Comparison of ENCODE assay signal across 16 cellular contexts in the genomic region with DNA sequence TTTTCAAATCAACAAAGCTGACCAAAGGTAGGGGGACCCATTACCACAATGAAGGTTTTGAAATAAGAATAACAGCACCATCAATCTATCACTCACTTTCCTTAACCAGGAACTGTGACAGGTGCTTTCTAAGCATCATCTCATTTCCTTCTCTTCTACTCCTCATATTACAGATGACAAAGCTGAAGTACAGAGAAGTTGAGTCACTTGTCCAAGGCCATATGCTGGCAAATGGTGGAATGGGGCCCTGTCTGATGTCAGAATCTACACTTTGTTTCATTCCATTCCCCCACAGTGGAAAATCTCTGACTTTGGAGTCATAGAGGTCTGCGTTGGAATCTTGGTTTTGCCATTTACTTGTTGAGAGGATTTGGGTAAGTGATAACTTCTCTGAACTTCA.
DNase-seq lines count a peak whose midpoint lies in the region; ATAC-seq and TF ChIP-seq lines count a peak whose summit lies in the region.
"Had no signal": no experiment of that assay in that cellular context is flagged by ENCODE, and none has a peak within 500 bp of the region (broad histone marks: within the 10 kb centered on the region; RNA-seq: fewer than 3 reads in every experiment).

No MANE protein-coding gene starts in this region.

- no peak overlapping the region for H3K9ac ChIP-seq in GM23248

- H3K4me2 ChIP-seq in GM23248 (ENCODE audit: unreplicated experiment) = no peak overlapping the region
- H3K4me2 ChIP-seq: A549 had no signal

- no peaks in the 10 kb centered on the region for H3K9me3 Mint-ChIP-seq in activated CD8-positive, alpha-beta memory T cell treated with anti-CD3 and anti-CD28 coated beads, Interleukin-2, amount 10 ng/mL, durations not matched to agents 7 days and 5 days (ENCODE audit: low read depth)
- H3K9me3 Mint-ChIP-seq: CD8-positive, alpha-beta T cell; IgD-negative memory B cell had no signal

- peak; percentile 15 for DNase-seq in AG10803 (ENCODE audit: low read depth)
- peak; percentile 58 for DNase-seq in GM23248
- DNase-seq in RPMI7951 (ENCODE audit: low read depth) = peak; percentile 43
- peak; percentile 9 for DNase-seq in myocyte (ENCODE audit: low read depth)
- no peak for DNase-seq in activated CD8-positive, alpha-beta memory T cell treated with anti-CD3 and anti-CD28 coated beads, Interleukin-2, amount 10 ng/mL, durations not matched to agents 7 days and 5 days
- no peak for DNase-seq in HK-2 (ENCODE audit: unreplicated experiment)
- no peak for DNase-seq in SJCRH30
- DNase-seq: CD8-positive, alpha-beta T cell; COR-L47; DMS153; KG1 had no signal

- no peaks in the 10 kb centered on the region for H4K20me1 ChIP-seq in GM23248 (ENCODE audit: insufficient read depth)

- CTCF ChIA-PET in activated CD8-positive, alpha-beta memory T cell treated with anti-CD3 and anti-CD28 coated beads, Interleukin-2, amount 10 ng/mL, durations not matched to agents 7 days and 5 days (lab: Charles Lee) = no interaction called here

- in situ Hi-C loops in GM23248 (cut with MboI) = no loop called here

- no peaks in the 10 kb centered on the region for H3F3A ChIP-seq in GM23248 (ENCODE audit: insufficient read depth)

- H3K27ac Mint-ChIP-seq in activated CD8-positive, alpha-beta memory T cell treated with anti-CD3 and anti-CD28 coated beads, Interleukin-2, amount 10 ng/mL, durations not matched to agents 7 days and 5 days = no peak overlapping the region
- H3K27ac Mint-ChIP-seq: CD14-positive monocyte; CD8-positive, alpha-beta T cell; IgD-negative memory B cell had no signal

- H3K27ac ChIP-seq in GM23248 (no peak overlapping the region), SJCRH30 (no peak overlapping the region)
- H3K27ac ChIP-seq: A549 had no signal

- H3K4me1 Mint-ChIP-seq in activated CD8-positive, alpha-beta memory T cell treated with anti-CD3 and anti-CD28 coated beads, Interleukin-2, amount 10 ng/mL, durations not matched to agents 7 days and 5 days = no peaks in the 10 kb centered on the region

- H3K9me3 ChIP-seq in GM23248 (ENCODE audit: low read depth) (no peaks in the 10 kb centered on the region), SJCRH30 (replicated peaks) (no peaks in the 10 kb centered on the region)
- H3K9me3 ChIP-seq: A549 had no signal

- WGBS in GM23248 (ENCODE audit: low coverage in 1 of 2, low lambda C conversion rate in 2 of 2, missing lambda C conversion rate in 2 of 2), 2 experiments = 90 to 97% methylated on average over 1 of the region's 1 CpG

- TF ChIP-seq CTCF in AG10803 (conservative IDR thresholded peaks at IDR 0.05; ENCODE audit: low read length) = no peak

- no peak overlapping the region for H2AFZ ChIP-seq in GM23248

- H3K9me2 ChIP-seq in GM23248 (ENCODE audit: insufficient read depth) = no peaks in the 10 kb centered on the region

- H3K36me3 Mint-ChIP-seq in activated CD8-positive, alpha-beta memory T cell treated with anti-CD3 and anti-CD28 coated beads, Interleukin-2, amount 10 ng/mL, durations not matched to agents 7 days and 5 days = no peaks in the 10 kb centered on the region
- H3K36me3 Mint-ChIP-seq: CD14-positive monocyte; CD8-positive, alpha-beta T cell had no signal

- no peak overlapping the region for H3K4me3 Mint-ChIP-seq in activated CD8-positive, alpha-beta memory T cell treated with anti-CD3 and anti-CD28 coated beads, Interleukin-2, amount 10 ng/mL, durations not matched to agents 7 days and 5 days
- H3K4me3 Mint-ChIP-seq: CD14-positive monocyte; CD8-positive, alpha-beta T cell; IgD-negative memory B cell had no signal

- no peaks in the 10 kb centered on the region for H3K79me2 ChIP-seq in GM23248 (ENCODE audit: insufficient read depth)

- peaks cover 5% of the 10 kb centered on the region for H3K27me3 Mint-ChIP-seq in activated CD8-positive, alpha-beta memory T cell treated with anti-CD3 and anti-CD28 coated beads, Interleukin-2, amount 10 ng/mL, durations not matched to agents 7 days and 5 days

- H3K4me1 ChIP-seq in GM23248 (ENCODE audit: insufficient read depth) (0 out of 2 replicates have a peak, but pooled peaks cover 8% of the 10 kb centered on the region), SJCRH30 (no peaks in the 10 kb centered on the region)

- H3K27me3 ChIP-seq in GM23248 (replicated peaks; ENCODE audit: insufficient read depth) = no peaks in the 10 kb centered on the region
- peaks cover 4% of the 10 kb centered on the region; the same call in 1 of the 2 replicates for H3K27me3 ChIP-seq in SJCRH30

- no peak for ATAC-seq in activated CD8-positive, alpha-beta memory T cell treated with anti-CD3 and anti-CD28 coated beads, Interleukin-2, amount 10 ng/mL, durations not matched to agents 7 days and 5 days
- ATAC-seq in HG03135 (IDR thresholded peaks at IDR 0.05; ENCODE audit: unreplicated experiment) = no peak
- ATAC-seq: A549; CD8-positive, alpha-beta T cell; GM12878 had no signal

- H3K4me3 ChIP-seq in AG10803 (ENCODE audit: low read length) (no peak overlapping the region), GM23248 (no peak overlapping the region), SJCRH30 (no peak overlapping the region)
- H3K4me3 ChIP-seq: A549, GM12878 had no signal

- H3K36me3 ChIP-seq in GM23248 (ENCODE audit: low read depth) (no peaks in the 10 kb centered on the region), SJCRH30 (no peaks in the 10 kb centered on the region)

Comparison
In these comparisons a context has a peak if more than half of its experiments do, and no peak if none do; other contexts are left out.
1. DNase-seq: peak in AG10803 (single experiment), GM23248 (single experiment), RPMI7951 (single experiment) and myocyte (single experiment); none in activated CD8-positive, alpha-beta memory T cell treated with anti-CD3 and anti-CD28 coated beads, Interleukin-2, amount 10 ng/mL, durations not matched to agents 7 days and 5 days (single experiment), HK-2 (single experiment) and SJCRH30 (0 of 2).